ENCODE assay signal across 9 cellular contexts in genomic region chr11:65120831-65121230, GRCh38. TPM values are rescaled to one million over a fixed set of nuclear protein-coding genes. Genes with fewer than 3 reads are reported as not detected.
DNase-seq lines count a peak whose midpoint lies in the region; ATAC-seq, FAIRE-seq and TF ChIP-seq lines count a peak whose summit lies in the region.
"Had no signal": no experiment of that assay in that cellular context is flagged by ENCODE, and none has a peak within 500 bp of the region (broad histone marks: within the 10 kb centered on the region; RNA-seq: fewer than 3 reads in every experiment).

No MANE protein-coding gene starts in this region.

- H3K4me2 ChIP-seq in keratinocyte (ENCODE audit: control insufficient read depth, extremely low read depth, insufficient read depth, low read depth, low read length), result peak overlapping the region; percentile 89

- H3K36me3 Mint-ChIP-seq in activated CD4-positive, alpha-beta T cell treated with anti-CD3 and anti-CD28 coated beads, Interleukin-2, amount 10 ng/mL, durations not matched to agents 7 days and 5 days (ENCODE audit: low read depth), result peaks cover 49% of the 10 kb centered on the region
- H3K36me3 Mint-ChIP-seq in activated T-helper 2 cell treated with anti-CD3 and anti-CD28 coated beads, Interferon-gamma antibody, Interleukin-2, Interleukin-4, amounts not matched to agents 10 μg/mL and 5 μg/mL and 100 μg/mL, durations not matched to agents 14 hours and 24 hours and 36 hours (ENCODE audit: low read depth), result peaks cover 75% of the 10 kb centered on the region

- peaks cover 26% of the 10 kb centered on the region for H3K4me1 ChIP-seq in keratinocyte (ENCODE audit: control insufficient read depth, extremely low read depth, insufficient read depth, low read length)
- peaks cover 6 to 40% (median 39%) of the 10 kb centered on the region in 5 donors for H3K4me1 ChIP-seq in subcutaneous abdominal adipose tissue (ENCODE audit: control insufficient read depth in 5 of 5, insufficient read depth in 5 of 5, low read length in 5 of 5)

- H2AFZ ChIP-seq in keratinocyte (ENCODE audit: control insufficient read depth, low read length), result no peak overlapping the region

- H3K9me3 ChIP-seq in keratinocyte (ENCODE audit: control insufficient read depth, low read depth, low read length) (no peaks in the 10 kb centered on the region), subcutaneous abdominal adipose tissue (ENCODE audit: control insufficient read depth in 5 of 5, low read length in 5 of 5) (no peaks in the 10 kb centered on the region)

- no peak for DNase-seq in activated CD4-positive, alpha-beta T cell treated with anti-CD3 and anti-CD28 coated beads, Interleukin-2, amount 10 ng/mL, durations not matched to agents 7 days and 5 days
- no peak for DNase-seq in activated CD4-positive, alpha-beta T cell treated with anti-CD3 and anti-CD28 coated beads for 1 hour
- DNase-seq in activated T-helper 2 cell treated with anti-CD3 and anti-CD28 coated beads, Interferon-gamma antibody, Interleukin-2, Interleukin-4, amounts not matched to agents 10 μg/mL and 5 μg/mL and 100 μg/mL, durations not matched to agents 14 hours and 24 hours and 36 hours (ENCODE audit: low spot score), result no peak
- no peak for DNase-seq in keratinocyte (ENCODE audit: low read depth, low spot score)
- DNase-seq in HT-29 (ENCODE audit: low spot score), result no peak

- H3K9me1 ChIP-seq in keratinocyte (ENCODE audit: control insufficient read depth, extremely low read depth, insufficient read depth, low read length), result no peaks in the 10 kb centered on the region

- peaks cover 54% of the 10 kb centered on the region for H3K4me1 Mint-ChIP-seq in activated CD4-positive, alpha-beta T cell treated with anti-CD3 and anti-CD28 coated beads, Interleukin-2, amount 10 ng/mL, durations not matched to agents 7 days and 5 days
- peaks cover 24% of the 10 kb centered on the region for H3K4me1 Mint-ChIP-seq in activated T-helper 2 cell treated with anti-CD3 and anti-CD28 coated beads, Interferon-gamma antibody, Interleukin-2, Interleukin-4, amounts not matched to agents 10 μg/mL and 5 μg/mL and 100 μg/mL, durations not matched to agents 14 hours and 24 hours and 36 hours (ENCODE audit: low read depth)

- H3K27ac ChIP-seq in keratinocyte (ENCODE audit: control insufficient read depth, insufficient read depth, low read length) (peak overlapping the region; percentile 98), subcutaneous abdominal adipose tissue (ENCODE audit: low read depth, low read length) (peak overlapping the region; percentile 79)

- ATAC-seq in GM19467 (IDR thresholded peaks at IDR 0.05; ENCODE audit: unreplicated experiment) (no peak), HG03378 (IDR thresholded peaks at IDR 0.05; ENCODE audit: unreplicated experiment) (no peak)

- peaks cover 16 to 31% of the 10 kb centered on the region in 2 experiments for H3K36me3 ChIP-seq in keratinocyte (ENCODE audit: control insufficient read depth in 2 of 2, extremely low read depth in 1 of 2, insufficient read depth in 2 of 2, low read length in 2 of 2)
- H3K36me3 ChIP-seq in subcutaneous abdominal adipose tissue (ENCODE audit: control insufficient read depth in 5 of 5, insufficient read depth in 5 of 5, low read length in 5 of 5), result peaks cover 0 to 44% (median 40%) of the 10 kb centered on the region in 5 donors

- POLR2A ChIA-PET in activated CD4-positive, alpha-beta T cell treated with anti-CD3 and anti-CD28 coated beads, Interleukin-2, amount 10 ng/mL, durations not matched to agents 7 days and 5 days (lab: Charles Lee), result no interaction called here

- peaks cover 56% of the 10 kb centered on the region for H3K79me2 ChIP-seq in keratinocyte (ENCODE audit: control insufficient read depth, insufficient read depth, low read length)

- no peak for TF ChIP-seq CTCF in keratinocyte (optimal IDR thresholded peaks at IDR 0.05 in 1 of 3, IDR thresholded peaks at IDR 0.05 in 1 of 3, conservative IDR thresholded peaks at IDR 0.05 in 1 of 3; ENCODE audit: extremely low read depth in 1 of 3, insufficient read depth in 2 of 3, low read length in 3 of 3)

- intact Hi-C loops in activated T-helper 2 cell treated with anti-CD3 and anti-CD28 coated beads, Interferon-gamma antibody, Interleukin-2, Interleukin-4, amounts not matched to agents 10 μg/mL and 5 μg/mL and 100 μg/mL, durations not matched to agents 14 hours and 24 hours and 36 hours (cut with micrococcal nuclease), result no loop called here

- H3K9ac ChIP-seq in keratinocyte (ENCODE audit: control insufficient read depth, extremely low read depth, insufficient read depth, low read length) (peak overlapping the region; percentile 99), subcutaneous abdominal adipose tissue (ENCODE audit: low read length in 5 of 5) (peak overlapping the region in 4 of 5 donors; percentile 87 to 94 (median 90))

- no peaks in the 10 kb centered on the region for H4K20me1 ChIP-seq in keratinocyte (ENCODE audit: control insufficient read depth, extremely low read depth, insufficient read depth, low read length)

- H3K27me3 ChIP-seq in keratinocyte (ENCODE audit: control insufficient read depth, extremely low read depth, insufficient read depth, low read length) (no peaks in the 10 kb centered on the region), subcutaneous abdominal adipose tissue (ENCODE audit: control insufficient read depth in 5 of 5, insufficient read depth in 4 of 5, low read length in 5 of 5) (no peaks in the 10 kb centered on the region)

- H3K27ac Mint-ChIP-seq in activated CD4-positive, alpha-beta T cell treated with anti-CD3 and anti-CD28 coated beads, Interleukin-2, amount 10 ng/mL, durations not matched to agents 7 days and 5 days, result peak overlapping the region; percentile 99
- H3K27ac Mint-ChIP-seq in activated T-helper 2 cell treated with anti-CD3 and anti-CD28 coated beads, Interferon-gamma antibody, Interleukin-2, Interleukin-4, amounts not matched to agents 10 μg/mL and 5 μg/mL and 100 μg/mL, durations not matched to agents 14 hours and 24 hours and 36 hours, result peak overlapping the region; percentile 98

- CTCF ChIA-PET in activated CD4-positive, alpha-beta T cell treated with anti-CD3 and anti-CD28 coated beads, Interleukin-2, amount 10 ng/mL, durations not matched to agents 7 days and 5 days (lab: Charles Lee), result interaction anchor here (0.8 to 2.2 kb wide), 3 partner anchors 11 to 22 kb away, joined by 3 to 6 read pairs (median 4); no protein-coding TSS in a partner anchor

- dilution Hi-C loops in keratinocyte (cut with MboI; ENCODE audit: extremely low pct_ligation_motif_present, low sequenced_read_pairs), result no loop called here

- no peaks in the 10 kb centered on the region for H3K27me3 Mint-ChIP-seq in activated CD4-positive, alpha-beta T cell treated with anti-CD3 and anti-CD28 coated beads, Interleukin-2, amount 10 ng/mL, durations not matched to agents 7 days and 5 days
- H3K27me3 Mint-ChIP-seq in activated T-helper 2 cell treated with anti-CD3 and anti-CD28 coated beads, Interferon-gamma antibody, Interleukin-2, Interleukin-4, amounts not matched to agents 10 μg/mL and 5 μg/mL and 100 μg/mL, durations not matched to agents 14 hours and 24 hours and 36 hours (ENCODE audit: low read depth), result no peaks in the 10 kb centered on the region

- peak overlapping the region; percentile 98 for H3K4me3 Mint-ChIP-seq in activated CD4-positive, alpha-beta T cell treated with anti-CD3 and anti-CD28 coated beads, Interleukin-2, amount 10 ng/mL, durations not matched to agents 7 days and 5 days
- peak overlapping the region; percentile 100 for H3K4me3 Mint-ChIP-seq in activated T-helper 2 cell treated with anti-CD3 and anti-CD28 coated beads, Interferon-gamma antibody, Interleukin-2, Interleukin-4, amounts not matched to agents 10 μg/mL and 5 μg/mL and 100 μg/mL, durations not matched to agents 14 hours and 24 hours and 36 hours (ENCODE audit: low read depth)

- no peaks in the 10 kb centered on the region for H3K9me3 Mint-ChIP-seq in activated CD4-positive, alpha-beta T cell treated with anti-CD3 and anti-CD28 coated beads, Interleukin-2, amount 10 ng/mL, durations not matched to agents 7 days and 5 days
- H3K9me3 Mint-ChIP-seq in activated T-helper 2 cell treated with anti-CD3 and anti-CD28 coated beads, Interferon-gamma antibody, Interleukin-2, Interleukin-4, amounts not matched to agents 10 μg/mL and 5 μg/mL and 100 μg/mL, durations not matched to agents 14 hours and 24 hours and 36 hours, result no peaks in the 10 kb centered on the region

- peak overlapping the region; percentile 66 to 91 (median 91) for H3K4me3 ChIP-seq in keratinocyte (ENCODE audit: control insufficient read depth in 2 of 3, extremely low read depth in 1 of 3, insufficient read depth in 2 of 3, low read depth in 1 of 3, low read length in 3 of 3)
- H3K4me3 ChIP-seq in subcutaneous abdominal adipose tissue (ENCODE audit: low read depth in 1 of 5, low read length in 5 of 5), result peak overlapping the region; percentile 83 to 99 (median 98)

- no peak for FAIRE-seq in keratinocyte (lab: Jason Lieb, UNC)
- FAIRE-seq: TTC549 had no signal

RNA-seq across cellular contexts. Expression of gene FAU, which starts 1.1 kb away (rescaled TPM):
- total RNA-seq in activated CD4-positive, alpha-beta T cell treated with anti-CD3 and anti-CD28 coated beads, Interleukin-2, amount 10 ng/mL, durations not matched to agents 7 days and 5 days, result 1,000 to 10,000 TPM; 1,051 to 1,116 TPM
- 1,016 and 1,034 TPM in 2 replicates for total RNA-seq in activated T-helper 2 cell treated with anti-CD3 and anti-CD28 coated beads, Interferon-gamma antibody, Interleukin-2, Interleukin-4, amounts not matched to agents 10 μg/mL and 5 μg/mL and 100 μg/mL, durations not matched to agents 14 hours and 24 hours and 36 hours
- 328 to 452 TPM (median 425 TPM) in 3 replicates for polyA plus RNA-seq in keratinocyte
- polyA plus RNA-seq in keratinocyte (2011; ENCODE audit: low read depth), result 471 TPM
- polyA plus RNA-seq in keratinocyte (2011; cell fraction: cytosol; rRNA removed), result 306 and 737 TPM in 2 replicates
- polyA plus RNA-seq in keratinocyte (2011; cell fraction: nucleus; rRNA removed), result 225 and 268 TPM in 2 replicates
- polyA plus RNA-seq in keratinocyte (2012; ENCODE audit: low replicate concordance), result 874 and 1,191 TPM in 2 replicates
- 109 to 156 TPM (median 109 TPM) in 3 replicates for polyA minus RNA-seq in keratinocyte
- polyA minus RNA-seq in keratinocyte (2011; cell fraction: cytosol; rRNA and poly(A)+ RNA removed), result 470 TPM
- polyA minus RNA-seq in keratinocyte (2011; cell fraction: nucleus; rRNA and poly(A)+ RNA removed), result 78.3 and 89.3 TPM in 2 replicates
- total RNA-seq in HT-29 (2014; rRNA removed; shearing (Covaris generic)), result 835 and 863 TPM in 2 replicates

RNA-seq across cellular contexts. Expression of gene MRPL49, which starts 1.3 kb away (rescaled TPM):
- total RNA-seq in activated CD4-positive, alpha-beta T cell treated with anti-CD3 and anti-CD28 coated beads, Interleukin-2, amount 10 ng/mL, durations not matched to agents 7 days and 5 days, result 10 to 100 TPM; 49.5 to 55.4 TPM
- 66.6 and 67.1 TPM in 2 replicates for total RNA-seq in activated T-helper 2 cell treated with anti-CD3 and anti-CD28 coated beads, Interferon-gamma antibody, Interleukin-2, Interleukin-4, amounts not matched to agents 10 μg/mL and 5 μg/mL and 100 μg/mL, durations not matched to agents 14 hours and 24 hours and 36 hours
- polyA plus RNA-seq in keratinocyte, result 46.3 to 67.7 TPM (median 49.6 TPM) in 3 replicates
- 81.9 TPM for polyA plus RNA-seq in keratinocyte (2011; ENCODE audit: low read depth)
- polyA plus RNA-seq in keratinocyte (2011; cell fraction: cytosol; rRNA removed), result 40.9 and 46.5 TPM in 2 replicates
- 31.2 and 35.1 TPM in 2 replicates for polyA plus RNA-seq in keratinocyte (2011; cell fraction: nucleus; rRNA removed)
- 29.1 and 45.0 TPM in 2 replicates for polyA plus RNA-seq in keratinocyte (2012; ENCODE audit: low replicate concordance)
- polyA minus RNA-seq in keratinocyte, result 26.4 to 41.9 TPM (median 36.9 TPM) in 3 replicates
- polyA minus RNA-seq in keratinocyte (2011; cell fraction: cytosol; rRNA and poly(A)+ RNA removed), result 24.7 TPM
- 12.3 and 13.3 TPM in 2 replicates for polyA minus RNA-seq in keratinocyte (2011; cell fraction: nucleus; rRNA and poly(A)+ RNA removed)
- total RNA-seq in HT-29 (2014; rRNA removed; shearing (Covaris generic)), result 153 and 200 TPM in 2 replicates

RNA-seq across cellular contexts. Expression of gene ZNHIT2, which starts 3.3 kb away (rescaled TPM):
- total RNA-seq in activated CD4-positive, alpha-beta T cell treated with anti-CD3 and anti-CD28 coated beads, Interleukin-2, amount 10 ng/mL, durations not matched to agents 7 days and 5 days, result 1 to 10 TPM; 8.6 to 9.9 TPM
- 11.3 and 12.8 TPM in 2 replicates for total RNA-seq in activated T-helper 2 cell treated with anti-CD3 and anti-CD28 coated beads, Interferon-gamma antibody, Interleukin-2, Interleukin-4, amounts not matched to agents 10 μg/mL and 5 μg/mL and 100 μg/mL, durations not matched to agents 14 hours and 24 hours and 36 hours
- polyA plus RNA-seq in keratinocyte, result 2.6 to 6.6 TPM (median 3.4 TPM) in 3 replicates
- polyA plus RNA-seq in keratinocyte (2011; ENCODE audit: low read depth), result 2.2 TPM
- 1.5 and 6.6 TPM in 2 replicates for polyA plus RNA-seq in keratinocyte (2011; cell fraction: cytosol; rRNA removed)
- 2.3 and 4.0 TPM in 2 replicates for polyA plus RNA-seq in keratinocyte (2011; cell fraction: nucleus; rRNA removed)
- 7.5 and 11.2 TPM in 2 replicates for polyA plus RNA-seq in keratinocyte (2012; ENCODE audit: low replicate concordance)
- 1.2 to 1.6 TPM (median 1.4 TPM) in 3 replicates for polyA minus RNA-seq in keratinocyte
- polyA minus RNA-seq in keratinocyte (2011; cell fraction: cytosol; rRNA and poly(A)+ RNA removed), result 22.6 TPM
- 2.9 and 4.1 TPM in 2 replicates for polyA minus RNA-seq in keratinocyte (2011; cell fraction: nucleus; rRNA and poly(A)+ RNA removed)
- 104 and 115 TPM in 2 replicates for total RNA-seq in HT-29 (2014; rRNA removed; shearing (Covaris generic))

RNA-seq across cellular contexts. Expression of gene TM7SF2, which starts 9.2 kb away (rescaled TPM):
- 10 to 100 TPM; 26.1 to 27.7 TPM for total RNA-seq in activated CD4-positive, alpha-beta T cell treated with anti-CD3 and anti-CD28 coated beads, Interleukin-2, amount 10 ng/mL, durations not matched to agents 7 days and 5 days
- 34.4 and 36.9 TPM in 2 replicates for total RNA-seq in activated T-helper 2 cell treated with anti-CD3 and anti-CD28 coated beads, Interferon-gamma antibody, Interleukin-2, Interleukin-4, amounts not matched to agents 10 μg/mL and 5 μg/mL and 100 μg/mL, durations not matched to agents 14 hours and 24 hours and 36 hours
- 9.7 to 12.6 TPM (median 10.7 TPM) in 3 replicates for polyA plus RNA-seq in keratinocyte
- 52.1 TPM for polyA plus RNA-seq in keratinocyte (2011; ENCODE audit: low read depth)
- 8.3 and 10.2 TPM in 2 replicates for polyA plus RNA-seq in keratinocyte (2011; cell fraction: cytosol; rRNA removed)
- polyA plus RNA-seq in keratinocyte (2011; cell fraction: nucleus; rRNA removed), result 14.3 and 15.5 TPM in 2 replicates
- 11.1 and 76.6 TPM in 2 replicates for polyA plus RNA-seq in keratinocyte (2012; ENCODE audit: low replicate concordance)
- 15.1 to 69.8 TPM (median 15.7 TPM) in 3 replicates for polyA minus RNA-seq in keratinocyte
- polyA minus RNA-seq in keratinocyte (2011; cell fraction: cytosol; rRNA and poly(A)+ RNA removed), result 9.0 TPM
- polyA minus RNA-seq in keratinocyte (2011; cell fraction: nucleus; rRNA and poly(A)+ RNA removed), result 10.4 and 10.5 TPM in 2 replicates
- 84.4 and 113 TPM in 2 replicates for total RNA-seq in HT-29 (2014; rRNA removed; shearing (Covaris generic))

RNA-seq across cellular contexts. Expression of gene SYVN1, which starts 13.5 kb away (rescaled TPM):
- 10 to 100 TPM; 40.5 to 42.2 TPM for total RNA-seq in activated CD4-positive, alpha-beta T cell treated with anti-CD3 and anti-CD28 coated beads, Interleukin-2, amount 10 ng/mL, durations not matched to agents 7 days and 5 days
- 40.1 and 42.2 TPM in 2 replicates for total RNA-seq in activated T-helper 2 cell treated with anti-CD3 and anti-CD28 coated beads, Interferon-gamma antibody, Interleukin-2, Interleukin-4, amounts not matched to agents 10 μg/mL and 5 μg/mL and 100 μg/mL, durations not matched to agents 14 hours and 24 hours and 36 hours
- polyA plus RNA-seq in keratinocyte, result 10.0 to 25.4 TPM (median 10.8 TPM) in 3 replicates
- 3.9 TPM for polyA plus RNA-seq in keratinocyte (2011; ENCODE audit: low read depth)
- polyA plus RNA-seq in keratinocyte (2011; cell fraction: cytosol; rRNA removed), result 10.7 and 14.1 TPM in 2 replicates
- polyA plus RNA-seq in keratinocyte (2011; cell fraction: nucleus; rRNA removed), result 100 and 132 TPM in 2 replicates
- 23.3 and 29.0 TPM in 2 replicates for polyA plus RNA-seq in keratinocyte (2012; ENCODE audit: low replicate concordance)
- polyA minus RNA-seq in keratinocyte, result 49.9 to 172 TPM (median 57.6 TPM) in 3 replicates
- 28.6 TPM for polyA minus RNA-seq in keratinocyte (2011; cell fraction: cytosol; rRNA and poly(A)+ RNA removed)
- polyA minus RNA-seq in keratinocyte (2011; cell fraction: nucleus; rRNA and poly(A)+ RNA removed), result 49.6 and 75.6 TPM in 2 replicates
- 21.7 and 32.1 TPM in 2 replicates for total RNA-seq in HT-29 (2014; rRNA removed; shearing (Covaris generic))
